1 cellular context compared by ENCODE assay signal in genomic region chr11:118290923-118291322, GRCh38.
TF ChIP-seq lines count a peak whose summit lies in the region.

No MANE protein-coding gene starts in this region.

TF ChIP-seq in HepG2, 621 proteins besides CTCF, POLR2A, EP300 and RAD21 (continued from another document and continues in another):
- TF ChIP-seq ZNF776 (CRISPR knock-in tag; IDR thresholded peaks at IDR 0.05) (no peak), TCF7 (IDR thresholded peaks at IDR 0.05; ENCODE audit: low read depth) (no peak), NKX3-1 (CRISPR knock-in tag; IDR thresholded peaks at IDR 0.05) (no peak), THRA (CRISPR knock-in tag; IDR thresholded peaks at IDR 0.05; ENCODE audit: borderline replicate concordance) (no peak), ZNF879 (CRISPR knock-in tag; IDR thresholded peaks at IDR 0.05) (no peak), ZNF232 (CRISPR knock-in tag; IDR thresholded peaks at IDR 0.05; ENCODE audit: borderline replicate concordance) (no peak), MAX (IDR thresholded peaks at IDR 0.05) (peak; percentile 78), ZFP36L1 (CRISPR knock-in tag; IDR thresholded peaks at IDR 0.05) (no peak), ZSCAN9 (CRISPR knock-in tag; IDR thresholded peaks at IDR 0.05; ENCODE audit: borderline replicate concordance) (no peak), SAP130 (CRISPR knock-in tag; IDR thresholded peaks at IDR 0.05; ENCODE audit: low read depth) (peak; percentile 48; the same call in 1 of the 2 replicates), ESRRA (CRISPR knock-in tag; IDR thresholded peaks at IDR 0.05; ENCODE audit: low read depth) (no peak), ZNF292 (CRISPR knock-in tag; IDR thresholded peaks at IDR 0.05; ENCODE audit: borderline replicate concordance, low read depth) (no peak), ZSCAN25 (CRISPR knock-in tag; IDR thresholded peaks at IDR 0.05) (no peak), CBX5 (CRISPR knock-in tag; IDR thresholded peaks at IDR 0.05; ENCODE audit: borderline replicate concordance) (peak; percentile 75; the same call in 1 of the 2 replicates), ATF7-NPFF (CRISPR knock-in tag; IDR thresholded peaks at IDR 0.05; ENCODE audit: low read depth) (no peak), ARID3A (IDR thresholded peaks at IDR 0.05; ENCODE audit: low read depth, low read length) (no peak), AFF4 (CRISPR knock-in tag; IDR thresholded peaks at IDR 0.05) (no peak), ZFP41 (CRISPR knock-in tag; IDR thresholded peaks at IDR 0.05; ENCODE audit: borderline replicate concordance) (no peak), MED8 (CRISPR knock-in tag; IDR thresholded peaks at IDR 0.05; ENCODE audit: insufficient replicate concordance) (no peak), ATRX (CRISPR knock-in tag; IDR thresholded peaks at IDR 0.05; ENCODE audit: borderline replicate concordance) (no peak), ZNF296 (CRISPR knock-in tag; conservative IDR thresholded peaks at IDR 0.05) (no peak), ZFP1 (CRISPR knock-in tag; IDR thresholded peaks at IDR 0.05) (no peak), STAT6 (CRISPR knock-in tag; IDR thresholded peaks at IDR 0.05; ENCODE audit: borderline replicate concordance) (0 out of 2 replicates have a peak, but pooled peaks have one; percentile 69), ZKSCAN5 (CRISPR knock-in tag; IDR thresholded peaks at IDR 0.05) (no peak), KDM2A (CRISPR knock-in tag; IDR thresholded peaks at IDR 0.05; ENCODE audit: borderline replicate concordance, low read depth) (peak; percentile 51; the same call in 1 of the 2 replicates), ZNF747 (CRISPR knock-in tag; IDR thresholded peaks at IDR 0.05; ENCODE audit: borderline replicate concordance) (no peak), ZNF891 (CRISPR knock-in tag; IDR thresholded peaks at IDR 0.05) (no peak), NR0B2 (CRISPR knock-in tag; IDR thresholded peaks at IDR 0.05) (no peak), DNMT1 (CRISPR knock-in tag; IDR thresholded peaks at IDR 0.05) (no peak), ZNF17 (CRISPR knock-in tag; IDR thresholded peaks at IDR 0.05) (no peak), FOXA3 (CRISPR knock-in tag; IDR thresholded peaks at IDR 0.05) (peak; percentile 35; the same call in 1 of the 2 replicates), XBP1 (CRISPR knock-in tag; IDR thresholded peaks at IDR 0.05) (no peak), MAZ (IDR thresholded peaks at IDR 0.05; ENCODE audit: borderline replicate concordance, low read depth, low read length) (no peak), MAZ (CRISPR knock-in tag; IDR thresholded peaks at IDR 0.05; ENCODE audit: low read depth) (no peak), ZNF737 (CRISPR knock-in tag; IDR thresholded peaks at IDR 0.05; ENCODE audit: borderline replicate concordance) (no peak), MYNN (CRISPR knock-in tag; IDR thresholded peaks at IDR 0.05; ENCODE audit: low read depth) (no peak), CSRNP2 (CRISPR knock-in tag; conservative IDR thresholded peaks at IDR 0.05; ENCODE audit: low read depth) (no peak), ZNF513 (CRISPR knock-in tag; conservative IDR thresholded peaks at IDR 0.05) (no peak), HMGXB4 (CRISPR knock-in tag; IDR thresholded peaks at IDR 0.05; ENCODE audit: borderline replicate concordance in 1 of 2, low read depth in 1 of 2) (0 out of 4 replicates have a peak, but pooled peaks of 1 of the 2 experiments have one; percentile 46), ELF3 (CRISPR knock-in tag; IDR thresholded peaks at IDR 0.05) (0 out of 2 replicates have a peak, but pooled peaks have one; percentile 37), ZXDC (CRISPR knock-in tag; IDR thresholded peaks at IDR 0.05) (no peak), ZBTB3 (CRISPR knock-in tag; IDR thresholded peaks at IDR 0.05; ENCODE audit: borderline replicate concordance, low read depth) (no peak)
